ENCODE assay signal across 14 cellular contexts in genomic region chr11:66886671-66887221, GRCh38. TPM values are rescaled to one million over a fixed set of nuclear protein-coding genes. Genes with fewer than 3 reads are reported as not detected.
DNase-seq lines count a peak whose midpoint lies in the region; ATAC-seq and TF ChIP-seq lines count a peak whose summit lies in the region.
"Had no signal": no experiment of that assay in that cellular context is flagged by ENCODE, and none has a peak within 500 bp of the region (broad histone marks: within the 10 kb centered on the region; RNA-seq: fewer than 3 reads in every experiment).

No MANE protein-coding gene starts in this region.

- peak overlapping the region; percentile 63 for H3K4me2 ChIP-seq in osteoblast (ENCODE audit: insufficient read depth, low read length)

- no peaks in the 10 kb centered on the region for H3K27me3 ChIP-seq in foreskin keratinocyte
- H3K27me3 ChIP-seq in osteoblast (ENCODE audit: insufficient read depth, low read length), result no peaks in the 10 kb centered on the region

- ATAC-seq in foreskin keratinocyte (peak; percentile 31), HG03095 (IDR thresholded peaks at IDR 0.05; ENCODE audit: unreplicated experiment) (no peak), GM18907 (IDR thresholded peaks at IDR 0.05; ENCODE audit: unreplicated experiment) (no peak)
- ATAC-seq: Panc1 had no signal

- H3K9me3 ChIP-seq in SK-N-MC (ENCODE audit: low read depth, low read length) (no peaks in the 10 kb centered on the region), osteoblast (ENCODE audit: low read depth, low read length) (no peaks in the 10 kb centered on the region)

- no peak overlapping the region for H3K9ac ChIP-seq in SK-N-MC (ENCODE audit: insufficient read length)

- H3K27ac ChIP-seq in SK-N-MC (peak overlapping the region; percentile 70), foreskin keratinocyte (no peak overlapping the region), osteoblast (ENCODE audit: low read depth, low read length) (peak overlapping the region; percentile 64)
- H3K27ac ChIP-seq: epithelial cell of prostate had no signal

- H3K36me3 ChIP-seq in SK-N-MC (ENCODE audit: insufficient read depth, low read length), result no peaks in the 10 kb centered on the region
- H3K36me3 ChIP-seq in osteoblast (ENCODE audit: insufficient read depth, low read length), result no peaks in the 10 kb centered on the region

- H4K20me1 ChIP-seq in osteoblast (ENCODE audit: insufficient read depth, low read length), result no peaks in the 10 kb centered on the region

- peaks cover 4% of the 10 kb centered on the region for H3K79me2 ChIP-seq in osteoblast (ENCODE audit: insufficient read depth, low read length)

- DNase-seq in ELR (ENCODE audit: low read depth) (peak; percentile 59), SK-N-MC (ENCODE audit: low read depth, low spot score) (no peak), foreskin keratinocyte (no peak), osteoblast (ENCODE audit: insufficient read length, low spot score, missing footprints) (peak; percentile 86), NK-92 (lab: John Stamatoyannopoulos, UW; ENCODE audit: unreplicated experiment) (no peak)
- DNase-seq in activated T-cell treated with anti-CD3 and anti-CD28 coated beads, Interleukin-2, amount 50 U/mL, for 1 hour, result no peak
- DNase-seq: activated CD4-positive, alpha-beta memory T cell treated with anti-CD3 and anti-CD28 coated beads, Interleukin-2, amount 10 ng/mL, durations not matched to agents 7 days and 5 days; activated gamma-delta T cell; cerebellar nuclear complex; GF-D8 had no signal

- H3K4me1 ChIP-seq in foreskin keratinocyte (peaks cover 11% of the 10 kb centered on the region), osteoblast (ENCODE audit: insufficient read depth, low read length) (peaks cover 23% of the 10 kb centered on the region)

- peak overlapping the region; percentile 17; the same call in 1 of the 2 replicates for H3K4me3 ChIP-seq in SK-N-MC
- peak overlapping the region; percentile 37 for H3K4me3 ChIP-seq in osteoblast (ENCODE audit: insufficient read depth, low read length)

- no peak for TF ChIP-seq CTCF in foreskin keratinocyte (conservative IDR thresholded peaks at IDR 0.05)
- no peak for TF ChIP-seq CTCF in osteoblast (IDR thresholded peaks at IDR 0.05; ENCODE audit: extremely low read depth, low read depth, low read length)

- H2AFZ ChIP-seq in osteoblast (ENCODE audit: low read length), result peak overlapping the region; percentile 43

RNA-seq across cellular contexts. Expression of gene LRFN4, which starts 29.9 kb away (rescaled TPM):
- 10.6 and 11.1 TPM in 2 replicates for total RNA-seq in foreskin keratinocyte
- polyA plus RNA-seq in foreskin keratinocyte, result 10.7 and 11.5 TPM in 2 replicates
- 15.9 and 16.3 TPM in 2 replicates for total RNA-seq in osteoblast

RNA-seq across cellular contexts. Expression of gene RCE1, which starts 43.5 kb away (rescaled TPM):
- total RNA-seq in foreskin keratinocyte (20.2 and 21.4 TPM in 2 replicates), osteoblast (11.5 and 18.1 TPM in 2 replicates)
- 24.3 and 26.4 TPM in 2 replicates for polyA plus RNA-seq in foreskin keratinocyte

Comparison
In these comparisons a context has a peak if more than half of its experiments do, and no peak if none do; other contexts are left out.
1. DNase-seq: peak in ELR (single experiment) and osteoblast (single experiment); none in SK-N-MC (single experiment), foreskin keratinocyte (0 of 2), activated T-cell treated with anti-CD3 and anti-CD28 coated beads, Interleukin-2, amount 50 U/mL, for 1 hour (single experiment) and NK-92 (single experiment).